Comparison of ENCODE assay signal across 8 cellular contexts in genomic region chr6:73520688-73521350, GRCh38. TPM values are rescaled to one million over a fixed set of nuclear protein-coding genes. Genes with fewer than 3 reads are reported as not detected.
DNase-seq lines count a peak whose midpoint lies in the region; ATAC-seq and TF ChIP-seq lines count a peak whose summit lies in the region.

Gene EEF1A1, minus strand, starts transcription at chr6:73521032. Its CDS starts 1,006 bp downstream, at chr6:73520026.

- H3K27me3 ChIP-seq in ascending aorta = no peaks in the 10 kb centered on the region
- no peaks in the 10 kb centered on the region for H3K27me3 ChIP-seq in right cardiac atrium (ENCODE audit: control insufficient read depth, insufficient read depth)
- H3K27me3 ChIP-seq in vagina = no peaks in the 10 kb centered on the region

- peaks cover 13 to 38% of the 10 kb centered on the region in 2 donors for H3K4me1 ChIP-seq in ascending aorta
- H3K4me1 ChIP-seq in right cardiac atrium (ENCODE audit: control insufficient read depth, insufficient read depth, low read length) = no peaks in the 10 kb centered on the region
- H3K4me1 ChIP-seq in vagina = peaks cover 51% of the 10 kb centered on the region

- peak within 1 kb of the TSS; percentile 95 for H3K4me3 Mint-ChIP-seq in T-helper 2 cell treated with Interferon-gamma antibody and Interleukin-4, amounts not matched to agents 5 μg/mL and 100 μg/mL, for 36 hours

- H3K9me3 Mint-ChIP-seq in T-helper 2 cell treated with Interferon-gamma antibody and Interleukin-4, amounts not matched to agents 5 μg/mL and 100 μg/mL, for 36 hours = no peaks in the 10 kb centered on the region

- H3K4me1 Mint-ChIP-seq in T-helper 2 cell treated with Interferon-gamma antibody and Interleukin-4, amounts not matched to agents 5 μg/mL and 100 μg/mL, for 36 hours (ENCODE audit: low read depth) = peaks cover 50% of the 10 kb centered on the region

- under 1% methylated on average over 53 of the region's 53 CpGs for WGBS in right cardiac atrium

- H3K27ac Mint-ChIP-seq in T-helper 2 cell treated with Interferon-gamma antibody and Interleukin-4, amounts not matched to agents 5 μg/mL and 100 μg/mL, for 36 hours = peak within 1 kb of the TSS; percentile 99

- H3K27ac ChIP-seq in ascending aorta (peak within 1 kb of the TSS; percentile 100), right cardiac atrium (ENCODE audit: low read length) (peak within 1 kb of the TSS; percentile 99), vagina (peak within 1 kb of the TSS; percentile 100)

- peak; percentile 97 for DNase-seq in NCI-H187 treated with DMSO at 0.1 percent for 48 hours (lab: John Stamatoyannopoulos, UW)
- DNase-seq in T-helper 2 cell treated with Interferon-gamma antibody and Interleukin-4, amounts not matched to agents 5 μg/mL and 100 μg/mL, for 36 hours (ENCODE audit: low spot score) = peak; percentile 99
- peak; percentile 99 to 100 for DNase-seq in ascending aorta (ENCODE audit: low spot score in 2 of 2)
- peak; percentile 99 to 100 (median 100) for DNase-seq in right cardiac atrium
- peak; percentile 100 for DNase-seq in putamen (ENCODE audit: low spot score)
- DNase-seq in vagina (ENCODE audit: extremely low spot score in 2 of 2) = peak; percentile 99 to 100

- H3K36me3 ChIP-seq in ascending aorta (peaks cover 32 to 40% of the 10 kb centered on the region in 2 donors), vagina (peaks cover 4 to 35% of the 10 kb centered on the region in 2 donors)

- TF ChIP-seq CTCF in ascending aorta (IDR thresholded peaks at IDR 0.05) (peak in 1 of 3 experiments; percentile 5), vagina (IDR thresholded peaks at IDR 0.05) (no peak)

- H3K27me3 Mint-ChIP-seq in T-helper 2 cell treated with Interferon-gamma antibody and Interleukin-4, amounts not matched to agents 5 μg/mL and 100 μg/mL, for 36 hours (ENCODE audit: low read depth) = peaks cover 3% of the 10 kb centered on the region

- TF ChIP-seq POLR2A in vagina (IDR thresholded peaks at IDR 0.05) = peak; percentile 92 to 99

- peak within 1 kb of the TSS; percentile 70 to 78 for H3K4me3 ChIP-seq in ascending aorta
- peak within 1 kb of the TSS; percentile 73 for H3K4me3 ChIP-seq in right cardiac atrium (ENCODE audit: low read length)
- H3K4me3 ChIP-seq in vagina = peak within 1 kb of the TSS; percentile 77 to 85

- intact Hi-C loops in ascending aorta (cut with DNase I) (loop anchor here (1.0 to 10.0 kb wide), 5 partner anchors 59 to 1684 kb away; partner anchors contain the start of genes COL12A1 and MTO1), right cardiac atrium (cut with DNase I) (loop anchor here in 3 of 4 donors (10.0 kb wide), 1 partner anchor 64 kb away; no protein-coding TSS in a partner anchor), vagina (cut with DNase I) (loop anchor here (2.0 to 10.0 kb wide), 2 partner anchors 60 to 66 kb away; partner anchors contain the start of gene CGAS)

- ATAC-seq in GM18498 (IDR thresholded peaks at IDR 0.05; ENCODE audit: unreplicated experiment) (peak; percentile 73), HG02938 (IDR thresholded peaks at IDR 0.05; ENCODE audit: unreplicated experiment) (peak; percentile 60), right cardiac atrium (peak; percentile 94 to 97)

- peaks cover 55% of the 10 kb centered on the region for H3K36me3 Mint-ChIP-seq in T-helper 2 cell treated with Interferon-gamma antibody and Interleukin-4, amounts not matched to agents 5 μg/mL and 100 μg/mL, for 36 hours (ENCODE audit: low read depth)

- no peaks in the 10 kb centered on the region for H3K9me3 ChIP-seq in ascending aorta
- H3K9me3 ChIP-seq in right cardiac atrium (ENCODE audit: control insufficient read depth, low read length) = no peaks in the 10 kb centered on the region
- no peaks in the 10 kb centered on the region for H3K9me3 ChIP-seq in vagina

RNA-seq across cellular contexts. Expression of gene EEF1A1, which starts in this region (rescaled TPM):
- 4,361 TPM for total RNA-seq in ascending aorta
- 1,000 to 10,000 TPM; 4,421 to 6,620 (median 4,841) TPM for total RNA-seq in right cardiac atrium
- polyA plus RNA-seq in right cardiac atrium = 2,506 TPM
- total RNA-seq in vagina = 8,108 TPM

Comparison
In these comparisons a context has a peak if more than half of its experiments do, and no peak if none do; other contexts are left out.
1. Peak in every context shown above with its lines: DNase-seq, ATAC-seq, H3K4me3 ChIP-seq and H3K27ac ChIP-seq.